In genomic region chr6:127343753-127344659, GRCh38 we compare ENCODE assay signal across 1 cellular context.
TF ChIP-seq lines count a peak whose summit lies in the region.

No MANE protein-coding gene starts in this region.

TF ChIP-seq in HepG2, 621 proteins besides CTCF, POLR2A, EP300 and RAD21 (continued from another document and continues in another):
- 0 out of 2 replicates have a peak, but pooled peaks have one; percentile 23 for TF ChIP-seq STAT6 (CRISPR knock-in tag; IDR thresholded peaks at IDR 0.05; ENCODE audit: borderline replicate concordance)
- no peak for TF ChIP-seq POLR2G (IDR thresholded peaks at IDR 0.05; ENCODE audit: low read depth, low read length)
- TF ChIP-seq ZBTB14 (CRISPR knock-in tag; IDR thresholded peaks at IDR 0.05): no peak
- TF ChIP-seq MIER2 (CRISPR knock-in tag; IDR thresholded peaks at IDR 0.05): no peak
- TF ChIP-seq ARID2 (CRISPR knock-in tag; IDR thresholded peaks at IDR 0.05; ENCODE audit: borderline replicate concordance): peak; percentile 11; the same call in 1 of the 2 replicates
- 0 out of 2 replicates have a peak, but pooled peaks have one; percentile 35 for TF ChIP-seq PAXIP1 (CRISPR knock-in tag; conservative IDR thresholded peaks at IDR 0.05)
- no peak for TF ChIP-seq KDM3A (CRISPR knock-in tag; IDR thresholded peaks at IDR 0.05; ENCODE audit: low read depth)
- TF ChIP-seq SYNCRIP (IDR thresholded peaks at IDR 0.05; ENCODE audit: insufficient read depth, low read depth, low read length): no peak
- TF ChIP-seq ZNF790 (CRISPR knock-in tag; IDR thresholded peaks at IDR 0.05; ENCODE audit: borderline replicate concordance): no peak
- TF ChIP-seq GLI4 (CRISPR knock-in tag; IDR thresholded peaks at IDR 0.05; ENCODE audit: borderline replicate concordance): no peak
- TF ChIP-seq ASH2L (IDR thresholded peaks at IDR 0.05; ENCODE audit: insufficient read length, low read depth, low read length): peak; percentile 93
- TF ChIP-seq NCOA5 (CRISPR knock-in tag; IDR thresholded peaks at IDR 0.05): no peak
- no peak for TF ChIP-seq FOXO1 (CRISPR knock-in tag; IDR thresholded peaks at IDR 0.05)
- TF ChIP-seq FOXJ3 (CRISPR knock-in tag; IDR thresholded peaks at IDR 0.05; ENCODE audit: borderline replicate concordance): no peak
- no peak for TF ChIP-seq ARID4A (CRISPR knock-in tag; IDR thresholded peaks at IDR 0.05; ENCODE audit: borderline replicate concordance)
- no peak for TF ChIP-seq KLF15 (CRISPR knock-in tag; IDR thresholded peaks at IDR 0.05; ENCODE audit: borderline replicate concordance)
- TF ChIP-seq PHF5A (CRISPR knock-in tag; IDR thresholded peaks at IDR 0.05; ENCODE audit: low read depth, unreplicated experiment): no peak
- no peak for TF ChIP-seq TCF7L2 (IDR thresholded peaks at IDR 0.05; ENCODE audit: low read depth, low read length)
- 0 out of 2 replicates have a peak, but pooled peaks have one; percentile 47 for TF ChIP-seq ZNF501 (CRISPR knock-in tag; IDR thresholded peaks at IDR 0.05)
- no peak for TF ChIP-seq NONO (IDR thresholded peaks at IDR 0.05)
- no peak for TF ChIP-seq NONO (CRISPR knock-in tag; conservative IDR thresholded peaks at IDR 0.05)
- no peak for TF ChIP-seq ZNF143 (CRISPR knock-in tag; IDR thresholded peaks at IDR 0.05)
- no peak for TF ChIP-seq GATAD2A (CRISPR knock-in tag; IDR thresholded peaks at IDR 0.05)
- 0 out of 2 replicates have a peak, but pooled peaks have one; percentile 11 for TF ChIP-seq IRF2 (CRISPR knock-in tag; IDR thresholded peaks at IDR 0.05)
- no peak for TF ChIP-seq ZNF788 (CRISPR knock-in tag; IDR thresholded peaks at IDR 0.05; ENCODE audit: borderline replicate concordance)
- TF ChIP-seq, protein P1, sequence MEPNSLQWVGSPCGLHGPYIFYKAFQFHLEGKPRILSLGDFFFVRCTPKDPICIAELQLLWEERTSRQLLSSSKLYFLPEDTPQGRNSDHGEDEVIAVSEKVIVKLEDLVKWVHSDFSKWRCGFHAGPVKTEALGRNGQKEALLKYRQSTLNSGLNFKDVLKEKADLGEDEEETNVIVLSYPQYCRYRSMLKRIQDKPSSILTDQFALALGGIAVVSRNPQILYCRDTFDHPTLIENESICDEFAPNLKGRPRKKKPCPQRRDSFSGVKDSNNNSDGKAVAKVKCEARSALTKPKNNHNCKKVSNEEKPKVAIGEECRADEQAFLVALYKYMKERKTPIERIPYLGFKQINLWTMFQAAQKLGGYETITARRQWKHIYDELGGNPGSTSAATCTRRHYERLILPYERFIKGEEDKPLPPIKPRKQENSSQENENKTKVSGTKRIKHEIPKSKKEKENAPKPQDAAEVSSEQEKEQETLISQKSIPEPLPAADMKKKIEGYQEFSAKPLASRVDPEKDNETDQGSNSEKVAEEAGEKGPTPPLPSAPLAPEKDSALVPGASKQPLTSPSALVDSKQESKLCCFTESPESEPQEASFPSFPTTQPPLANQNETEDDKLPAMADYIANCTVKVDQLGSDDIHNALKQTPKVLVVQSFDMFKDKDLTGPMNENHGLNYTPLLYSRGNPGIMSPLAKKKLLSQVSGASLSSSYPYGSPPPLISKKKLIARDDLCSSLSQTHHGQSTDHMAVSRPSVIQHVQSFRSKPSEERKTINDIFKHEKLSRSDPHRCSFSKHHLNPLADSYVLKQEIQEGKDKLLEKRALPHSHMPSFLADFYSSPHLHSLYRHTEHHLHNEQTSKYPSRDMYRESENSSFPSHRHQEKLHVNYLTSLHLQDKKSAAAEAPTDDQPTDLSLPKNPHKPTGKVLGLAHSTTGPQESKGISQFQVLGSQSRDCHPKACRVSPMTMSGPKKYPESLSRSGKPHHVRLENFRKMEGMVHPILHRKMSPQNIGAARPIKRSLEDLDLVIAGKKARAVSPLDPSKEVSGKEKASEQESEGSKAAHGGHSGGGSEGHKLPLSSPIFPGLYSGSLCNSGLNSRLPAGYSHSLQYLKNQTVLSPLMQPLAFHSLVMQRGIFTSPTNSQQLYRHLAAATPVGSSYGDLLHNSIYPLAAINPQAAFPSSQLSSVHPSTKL (CRISPR knock-in tag; IDR thresholded peaks at IDR 0.05): no peak
- TF ChIP-seq FOXP4 (CRISPR knock-in tag; IDR thresholded peaks at IDR 0.05): no peak
- no peak for TF ChIP-seq FLYWCH1 (CRISPR knock-in tag; IDR thresholded peaks at IDR 0.05)
- TF ChIP-seq, protein P2, sequence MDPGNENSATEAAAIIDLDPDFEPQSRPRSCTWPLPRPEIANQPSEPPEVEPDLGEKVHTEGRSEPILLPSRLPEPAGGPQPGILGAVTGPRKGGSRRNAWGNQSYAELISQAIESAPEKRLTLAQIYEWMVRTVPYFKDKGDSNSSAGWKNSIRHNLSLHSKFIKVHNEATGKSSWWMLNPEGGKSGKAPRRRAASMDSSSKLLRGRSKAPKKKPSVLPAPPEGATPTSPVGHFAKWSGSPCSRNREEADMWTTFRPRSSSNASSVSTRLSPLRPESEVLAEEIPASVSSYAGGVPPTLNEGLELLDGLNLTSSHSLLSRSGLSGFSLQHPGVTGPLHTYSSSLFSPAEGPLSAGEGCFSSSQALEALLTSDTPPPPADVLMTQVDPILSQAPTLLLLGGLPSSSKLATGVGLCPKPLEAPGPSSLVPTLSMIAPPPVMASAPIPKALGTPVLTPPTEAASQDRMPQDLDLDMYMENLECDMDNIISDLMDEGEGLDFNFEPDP (CRISPR knock-in tag; conservative IDR thresholded peaks at IDR 0.05): 0 out of 2 replicates have a peak, but pooled peaks have one; percentile 45
- no peak for TF ChIP-seq LBX2 (CRISPR knock-in tag; IDR thresholded peaks at IDR 0.05; ENCODE audit: borderline replicate concordance)
- no peak for TF ChIP-seq KLF13 (CRISPR knock-in tag; IDR thresholded peaks at IDR 0.05)
- TF ChIP-seq FOSL2 (CRISPR knock-in tag; IDR thresholded peaks at IDR 0.05): no peak
- no peak for TF ChIP-seq HES4 (CRISPR knock-in tag; IDR thresholded peaks at IDR 0.05; ENCODE audit: borderline replicate concordance)
- TF ChIP-seq NR1H2 (CRISPR knock-in tag; IDR thresholded peaks at IDR 0.05; ENCODE audit: borderline replicate concordance, low read depth): no peak
- TF ChIP-seq KDM4B (CRISPR knock-in tag; IDR thresholded peaks at IDR 0.05): no peak
- 0 out of 2 replicates have a peak, but pooled peaks have one; percentile 29 for TF ChIP-seq ZNF569 (CRISPR knock-in tag; IDR thresholded peaks at IDR 0.05; ENCODE audit: borderline replicate concordance)
- no peak for TF ChIP-seq ISX (CRISPR knock-in tag; conservative IDR thresholded peaks at IDR 0.05)
- no peak for TF ChIP-seq ZNF235 (CRISPR knock-in tag; IDR thresholded peaks at IDR 0.05; ENCODE audit: borderline replicate concordance)
- TF ChIP-seq, protein P3, sequence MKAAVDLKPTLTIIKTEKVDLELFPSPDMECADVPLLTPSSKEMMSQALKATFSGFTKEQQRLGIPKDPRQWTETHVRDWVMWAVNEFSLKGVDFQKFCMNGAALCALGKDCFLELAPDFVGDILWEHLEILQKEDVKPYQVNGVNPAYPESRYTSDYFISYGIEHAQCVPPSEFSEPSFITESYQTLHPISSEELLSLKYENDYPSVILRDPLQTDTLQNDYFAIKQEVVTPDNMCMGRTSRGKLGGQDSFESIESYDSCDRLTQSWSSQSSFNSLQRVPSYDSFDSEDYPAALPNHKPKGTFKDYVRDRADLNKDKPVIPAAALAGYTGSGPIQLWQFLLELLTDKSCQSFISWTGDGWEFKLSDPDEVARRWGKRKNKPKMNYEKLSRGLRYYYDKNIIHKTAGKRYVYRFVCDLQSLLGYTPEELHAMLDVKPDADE (CRISPR knock-in tag; IDR thresholded peaks at IDR 0.05): no peak
- no peak for TF ChIP-seq RFXAP (CRISPR knock-in tag; IDR thresholded peaks at IDR 0.05; ENCODE audit: borderline replicate concordance)
